Comparison of ENCODE assay signal across 11 cellular contexts in the genomic region with DNA sequence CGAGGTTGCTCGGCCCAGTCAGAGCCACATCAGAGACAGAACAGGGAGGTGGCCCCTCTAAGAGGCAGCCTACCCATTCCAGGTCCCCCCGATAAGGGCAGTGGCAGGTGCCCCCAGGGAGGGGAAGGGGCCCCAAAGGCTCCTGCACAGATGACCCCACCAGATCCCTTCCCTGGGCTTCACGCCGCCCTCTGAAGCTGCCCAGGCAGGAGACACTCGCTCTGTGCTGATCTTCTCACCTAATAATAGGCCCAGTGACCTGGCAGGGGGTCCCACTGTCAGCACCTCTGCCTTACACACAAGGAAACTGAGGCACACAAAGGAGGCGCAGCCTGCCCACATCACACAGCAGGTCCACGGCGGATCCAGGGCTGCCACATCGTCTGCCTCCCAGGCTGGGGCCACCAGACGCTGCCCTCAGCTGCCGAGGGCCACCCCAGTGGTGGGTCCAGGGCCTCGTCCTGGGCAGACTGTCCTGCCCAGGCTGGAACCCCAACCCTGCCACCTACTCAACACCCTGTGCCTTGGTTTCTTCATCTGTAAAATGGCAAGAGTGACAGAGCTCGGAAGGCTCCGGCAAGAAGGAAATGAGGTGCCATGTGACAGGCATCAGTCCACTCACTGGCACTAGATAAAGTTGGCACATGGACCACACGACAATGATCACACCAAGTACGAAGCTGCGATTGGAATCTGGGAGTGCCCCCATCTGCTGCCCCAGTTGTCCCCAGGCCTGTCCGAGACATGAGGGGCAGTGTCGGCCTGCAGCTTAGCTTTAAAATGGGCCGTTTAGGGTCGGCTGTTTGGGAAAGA. TPM values are rescaled to one million over a fixed set of nuclear protein-coding genes. Genes with fewer than 3 reads are reported as not detected.
DNase-seq lines count a peak whose midpoint lies in the region; ATAC-seq and TF ChIP-seq lines count a peak whose summit lies in the region.
"Had no signal": no experiment of that assay in that cellular context is flagged by ENCODE, and none has a peak within 500 bp of the region (broad histone marks: within the 10 kb centered on the region; RNA-seq: fewer than 3 reads in every experiment).

No MANE protein-coding gene starts in this region.

- H3K9me3 Mint-ChIP-seq in IgD-negative memory B cell (peaks cover 0 to 10% (median 3%) of the 10 kb centered on the region in 3 donors), type B pancreatic cell (no peaks in the 10 kb centered on the region)

- H3K27ac Mint-ChIP-seq in IgD-negative memory B cell (peak overlapping the region; percentile 53 to 99 (median 77)), type B pancreatic cell (no peak overlapping the region)

- H3K36me3 Mint-ChIP-seq in IgD-negative memory B cell (peaks cover 12% of the 10 kb centered on the region), type B pancreatic cell (peaks cover 4% of the 10 kb centered on the region)

- peaks cover 38% of the 10 kb centered on the region for H3K36me3 ChIP-seq in muscle layer of colon (ENCODE audit: insufficient read depth, low read length)
- peaks cover 0 to 47% (median 37%) of the 10 kb centered on the region in 5 donors for H3K36me3 ChIP-seq in subcutaneous abdominal adipose tissue (ENCODE audit: control insufficient read depth in 5 of 5, insufficient read depth in 5 of 5, low read length in 5 of 5)

- H3K4me3 Mint-ChIP-seq in IgD-negative memory B cell = peak overlapping the region in 1 of 4 donors; percentile 47
- H3K4me3 Mint-ChIP-seq in type B pancreatic cell = no peak overlapping the region

- H3K27ac ChIP-seq in coronary artery = peak overlapping the region; percentile 90 to 94
- H3K27ac ChIP-seq in muscle layer of colon (ENCODE audit: low read depth, low read length) = peak overlapping the region; percentile 70
- peak overlapping the region; percentile 100 for H3K27ac ChIP-seq in subcutaneous abdominal adipose tissue (ENCODE audit: low read depth, low read length)
- H3K27ac ChIP-seq: RWPE1 had no signal

- DNase-seq in coronary artery (ENCODE audit: low spot score) (no peak), type B pancreatic cell (ENCODE audit: extremely low spot score, unreplicated experiment) (no peak)
- DNase-seq in stimulated activated naive CD4-positive, alpha-beta T cell (lab: John Stamatoyannopoulos, UW) = no peak
- DNase-seq: MV-4-11, NCI-H446 treated with DMSO at 0.1 percent for 48 hours had no signal

- no peak for TF ChIP-seq CTCF in coronary artery (IDR thresholded peaks at IDR 0.05)
- TF ChIP-seq CTCF in type B pancreatic cell (conservative IDR thresholded peaks at IDR 0.05) = no peak

- peaks cover 28% of the 10 kb centered on the region for H3K4me1 ChIP-seq in muscle layer of colon (ENCODE audit: insufficient read depth, low read length)
- H3K4me1 ChIP-seq in subcutaneous abdominal adipose tissue (ENCODE audit: control insufficient read depth in 5 of 5, insufficient read depth in 5 of 5, low read length in 5 of 5) = peaks cover 11 to 32% (median 31%) of the 10 kb centered on the region in 5 donors

- H3K9ac ChIP-seq in muscle layer of colon (ENCODE audit: low read length) (no peak overlapping the region), subcutaneous abdominal adipose tissue (ENCODE audit: low read length in 5 of 5) (peak overlapping the region; percentile 7 to 68 (median 41))

- ATAC-seq in HG03108 (IDR thresholded peaks at IDR 0.05; ENCODE audit: unreplicated experiment) = no peak
- ATAC-seq: mucosa of descending colon had no signal

- no peaks in the 10 kb centered on the region for H3K27me3 Mint-ChIP-seq in IgD-negative memory B cell
- H3K27me3 Mint-ChIP-seq in type B pancreatic cell = no peaks in the 10 kb centered on the region

- H3K4me1 Mint-ChIP-seq in IgD-negative memory B cell (peaks cover 32 to 61% (median 32%) of the 10 kb centered on the region in 3 donors), type B pancreatic cell (ENCODE audit: unreplicated experiment) (no peaks in the 10 kb centered on the region)

- H3K4me3 ChIP-seq in coronary artery (peak overlapping the region; percentile 11), muscle layer of colon (ENCODE audit: low read depth in 1 of 2, low read length in 2 of 2) (no peak overlapping the region), subcutaneous abdominal adipose tissue (ENCODE audit: low read depth in 1 of 5, low read length in 5 of 5) (peak overlapping the region in 1 of 5 donors; percentile 19)
- H3K4me3 ChIP-seq: mucosa of descending colon had no signal

- H3K27me3 ChIP-seq in muscle layer of colon (ENCODE audit: control insufficient read depth in 1 of 2, insufficient read depth in 2 of 2, low read length in 2 of 2) (no peaks in the 10 kb centered on the region), subcutaneous abdominal adipose tissue (ENCODE audit: control insufficient read depth in 5 of 5, insufficient read depth in 4 of 5, low read length in 5 of 5) (no peaks in the 10 kb centered on the region)

- H3K9me3 ChIP-seq in muscle layer of colon (ENCODE audit: low read length) (no peaks in the 10 kb centered on the region), subcutaneous abdominal adipose tissue (ENCODE audit: control insufficient read depth in 5 of 5, low read length in 5 of 5) (no peaks in the 10 kb centered on the region)
- H3K9me3 ChIP-seq: mucosa of descending colon had no signal

RNA-seq across cellular contexts. Expression of gene KLF2, which starts 56.5 kb away (rescaled TPM):
- polyA plus RNA-seq in IgD-negative memory B cell = 199 TPM
- 1.4 and 2.1 TPM in 2 replicates for total RNA-seq in type B pancreatic cell (ENCODE audit: low replicate concordance)
